Comparison of ENCODE assay signal across 9 cellular contexts in the genomic region with DNA sequence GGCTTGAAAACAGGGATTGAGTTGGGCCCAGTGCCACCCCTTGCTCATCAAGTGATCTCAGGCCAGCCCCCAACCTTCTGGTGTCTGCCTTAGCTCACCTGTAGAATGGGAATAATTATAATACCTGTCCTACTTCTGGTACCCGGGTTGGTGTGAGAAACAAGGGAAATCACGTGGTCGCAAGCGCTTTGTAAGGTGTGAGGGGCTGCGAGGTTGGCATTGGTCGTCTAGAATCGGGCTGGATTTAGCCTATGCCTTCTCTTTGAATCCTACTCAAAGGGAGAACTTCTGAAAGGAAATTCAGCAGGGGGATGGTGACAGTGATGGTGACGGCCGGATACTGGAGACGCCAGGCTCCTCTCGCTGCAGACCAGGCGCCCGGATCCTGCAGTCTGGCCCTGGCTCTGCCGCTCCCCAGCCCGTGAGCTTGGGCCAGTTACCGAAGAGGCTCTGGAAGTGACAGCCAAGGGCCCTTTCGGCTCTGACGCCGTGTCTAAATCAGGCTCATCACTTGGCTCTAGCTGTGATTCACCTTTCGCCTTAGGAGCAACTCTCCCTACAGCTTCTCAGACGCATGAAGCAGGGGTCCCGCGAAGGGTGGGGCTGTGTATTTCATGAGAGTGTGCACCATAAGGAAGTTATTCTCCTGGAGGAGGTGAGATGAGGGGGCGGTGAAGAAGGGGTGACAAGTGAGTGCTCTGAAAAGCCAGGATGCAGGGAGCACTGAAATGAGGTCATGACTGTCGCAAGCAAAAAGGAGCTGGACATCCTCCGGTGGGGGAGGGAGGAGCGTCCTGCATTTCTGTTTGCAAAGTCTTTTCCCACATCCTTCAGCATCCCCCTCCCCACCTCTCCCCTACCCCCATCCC. TPM values are rescaled to one million over a fixed set of nuclear protein-coding genes. Genes with fewer than 3 reads are reported as not detected.
DNase-seq lines count a peak whose midpoint lies in the region; ATAC-seq and TF ChIP-seq lines count a peak whose summit lies in the region.
"Had no signal": no experiment of that assay in that cellular context is flagged by ENCODE, and none has a peak within 500 bp of the region (broad histone marks: within the 10 kb centered on the region; RNA-seq: fewer than 3 reads in every experiment).

No MANE protein-coding gene starts in this region.

- no peaks in the 10 kb centered on the region for H3K9me3 Mint-ChIP-seq in activated T-cell treated with anti-CD3 and anti-CD28 coated beads, Interleukin-2, amount 50 U/mL, for 4 hours

- H3K4me1 ChIP-seq in mucosa of descending colon (ENCODE audit: low read depth) (peaks cover 4% of the 10 kb centered on the region), upper lobe of right lung (peaks cover 23% of the 10 kb centered on the region)

- peaks cover 35% of the 10 kb centered on the region for H3K4me1 Mint-ChIP-seq in activated T-cell treated with anti-CD3 and anti-CD28 coated beads, Interleukin-2, amount 50 U/mL, for 4 hours (ENCODE audit: low read depth)

- no peak for ATAC-seq in activated T-cell treated with anti-CD3 and anti-CD28 coated beads, Interleukin-2, amount 50 U/mL, for 4 hours
- ATAC-seq in mucosa of descending colon (peak; percentile 8), upper lobe of right lung (peak; percentile 7), HG03280 (IDR thresholded peaks at IDR 0.05; ENCODE audit: unreplicated experiment) (no peak)

- peak overlapping the region; percentile 20 to 90 (median 73) for H3K4me3 ChIP-seq in dorsolateral prefrontal cortex
- H3K4me3 ChIP-seq in mucosa of descending colon, result no peak overlapping the region
- H3K4me3 ChIP-seq in upper lobe of right lung, result peak overlapping the region; percentile 48

- H3K4me3 Mint-ChIP-seq in activated T-cell treated with anti-CD3 and anti-CD28 coated beads, Interleukin-2, amount 50 U/mL, for 4 hours, result peak overlapping the region; percentile 44

- peaks cover 60% of the 10 kb centered on the region for H3K27me3 Mint-ChIP-seq in activated T-cell treated with anti-CD3 and anti-CD28 coated beads, Interleukin-2, amount 50 U/mL, for 4 hours (ENCODE audit: low read depth)

- TF ChIP-seq CTCF in dorsolateral prefrontal cortex (IDR thresholded peaks at IDR 0.05 in 54 of 56, conservative IDR thresholded peaks at IDR 0.05 in 2 of 56; ENCODE audit: low read depth in 1 of 56, partially characterized antibody in 56 of 56) (peak in 1 of 56 donors; percentile 5), mucosa of descending colon (IDR thresholded peaks at IDR 0.05) (no peak), upper lobe of right lung (IDR thresholded peaks at IDR 0.05) (no peak)

- no peak for DNase-seq in activated T-cell treated with anti-CD3 and anti-CD28 coated beads, Interleukin-2, amount 50 U/mL, for 4 hours
- no peak for DNase-seq in activated T-cell treated with anti-CD3 and anti-CD28 coated beads, Interleukin-2, amount 50 U/mL, for 1 hour
- DNase-seq in dorsolateral prefrontal cortex (peak in 9 of 10 donors; percentile 24 to 65 (median 47)), mucosa of descending colon (peak in 2 of 3 donors; percentile 24), upper lobe of right lung (no peak), HuH-7 (ENCODE audit: low spot score) (no peak), epidermal melanocyte (ENCODE audit: insufficient read length, low spot score) (no peak)

- intact Hi-C loops in dorsolateral prefrontal cortex (cut with DNase I), result loop anchor here (2.0 to 5.0 kb wide), 2 partner anchors 129 to 276 kb away; no protein-coding TSS in a partner anchor
- intact Hi-C loops in mucosa of descending colon (cut with DNase I, micrococcal nuclease), result no loop called here
- intact Hi-C loops in upper lobe of right lung (cut with DNase I), result no loop called here

- H3K36me3 ChIP-seq in mucosa of descending colon (ENCODE audit: low read depth) (no peaks in the 10 kb centered on the region), upper lobe of right lung (no peaks in the 10 kb centered on the region)

- H3K36me3 Mint-ChIP-seq in activated T-cell treated with anti-CD3 and anti-CD28 coated beads, Interleukin-2, amount 50 U/mL, for 4 hours (ENCODE audit: insufficient read depth), result no peaks in the 10 kb centered on the region

- H3K9me3 ChIP-seq in mucosa of descending colon (no peaks in the 10 kb centered on the region), upper lobe of right lung (no peaks in the 10 kb centered on the region)

- H3K27me3 ChIP-seq in dorsolateral prefrontal cortex (peaks cover 0 to 32% (median 3%) of the 10 kb centered on the region in 45 donors), upper lobe of right lung (peaks cover 26% of the 10 kb centered on the region)

- H3K27ac ChIP-seq in dorsolateral prefrontal cortex, result peak overlapping the region; percentile 40 to 97 (median 93)
- H3K27ac ChIP-seq in upper lobe of right lung, result peak overlapping the region; percentile 47
- H3K27ac ChIP-seq: C4-2B had no signal

RNA-seq across cellular contexts. Expression of gene CREB5, which starts 4.0 kb away (rescaled TPM):
- under 1 TPM; 0.37 to 0.81 (median 0.68) TPM for total RNA-seq in activated T-cell treated with anti-CD3 and anti-CD28 coated beads, Interleukin-2, amount 50 U/mL, for 4 hours
- total RNA-seq in dorsolateral prefrontal cortex (100 to 1,000 TPM in 1 of 120 experiments, 10 to 100 TPM in 117, 1 to 10 TPM in 2; 9.6 to 127 (median 30.7) TPM), mucosa of descending colon (1 to 10 TPM in 2 of 3 donors, under 1 TPM in 1; 0.61 to 5.4 (median 1.9) TPM), upper lobe of right lung (8.9 TPM)

Comparison
In these comparisons a context has a peak if more than half of its experiments do, and no peak if none do; other contexts are left out.
1. ATAC-seq: peak in mucosa of descending colon (single experiment) and upper lobe of right lung (single experiment); none in activated T-cell treated with anti-CD3 and anti-CD28 coated beads, Interleukin-2, amount 50 U/mL, for 4 hours (0 of 2) and HG03280 (single experiment).
2. DNase-seq: peak in dorsolateral prefrontal cortex (9 of 10) and mucosa of descending colon (2 of 3); none in activated T-cell treated with anti-CD3 and anti-CD28 coated beads, Interleukin-2, amount 50 U/mL, for 4 hours (single experiment), activated T-cell treated with anti-CD3 and anti-CD28 coated beads, Interleukin-2, amount 50 U/mL, for 1 hour (single experiment), upper lobe of right lung (single experiment), HuH-7 (single experiment) and epidermal melanocyte (single experiment).
3. intact Hi-C loops: an anchor here in dorsolateral prefrontal cortex (2.0 to 5.0 kb wide); none called in mucosa of descending colon and upper lobe of right lung.